ENCODE assay signal across 7 cellular contexts in the genomic region with DNA sequence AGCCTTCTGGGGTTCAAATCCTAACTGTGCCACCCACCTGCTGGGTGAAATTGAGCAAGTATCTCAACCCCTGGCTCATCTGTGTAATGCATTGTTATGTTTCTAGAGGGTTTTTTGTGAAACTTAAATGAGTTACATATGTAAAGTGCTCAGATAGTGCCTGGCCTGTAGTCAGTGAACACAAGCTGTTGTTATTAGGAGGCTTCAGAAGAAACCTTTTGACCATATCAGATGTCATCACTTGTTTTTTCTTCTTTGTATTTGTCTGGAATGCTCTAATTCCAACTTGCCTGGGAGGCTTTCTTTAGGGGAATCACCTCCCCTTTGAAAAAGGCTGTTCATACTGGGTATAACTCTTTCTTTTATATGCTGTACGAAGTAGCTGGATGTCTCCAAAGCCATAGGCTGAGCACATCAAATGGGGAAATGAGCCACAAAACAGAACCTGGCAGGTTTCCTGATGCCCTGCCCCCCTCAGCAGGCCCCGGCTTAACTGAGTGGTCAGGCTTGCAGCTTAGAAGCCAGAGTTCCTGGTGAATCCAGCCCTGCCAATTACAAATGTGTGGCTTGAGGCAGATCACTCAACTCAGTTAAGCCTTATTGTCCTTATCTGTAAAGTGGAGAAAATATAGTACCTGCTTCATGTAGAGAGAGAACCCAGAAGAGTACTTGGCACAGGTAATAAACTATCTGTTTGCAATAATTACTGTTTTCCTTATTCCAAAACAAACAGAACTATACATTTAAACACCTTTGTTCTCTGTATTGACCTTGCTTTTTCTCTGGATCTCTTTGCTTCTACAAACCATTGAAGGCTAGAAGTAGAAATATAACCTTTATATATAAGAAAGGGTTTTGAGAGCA.
A peak's percentile ranks its signal among the peaks of the same experiment; 100 is the strongest.
DNase-seq lines count a peak whose midpoint lies in the region; ATAC-seq, FAIRE-seq and TF ChIP-seq lines count a peak whose summit lies in the region.

No MANE protein-coding gene starts in this region.

- H3K9me3 ChIP-seq in right atrium auricular region = no peaks in the 10 kb centered on the region

- H3K4me1 ChIP-seq in right atrium auricular region = peaks cover 0 to 79% of the 10 kb centered on the region in 2 donors

- DNase-seq in GM19239 (ENCODE audit: insufficient read length, low spot score) (no peak), NCI-H1417 (lab: John Stamatoyannopoulos, UW) (peak; percentile 74 to 94 (median 78)), right atrium auricular region (ENCODE audit: low spot score) (no peak), substantia nigra (lab: John Stamatoyannopoulos, UW) (peak in 24 of 49 donors; percentile 15 to 59 (median 32)), OCI-M2 (lab: John Stamatoyannopoulos, UW; ENCODE audit: unreplicated experiment) (no peak)
- DNase-seq in activated naive CD8-positive, alpha-beta T cell treated with anti-CD3 and anti-CD28 coated beads, Interleukin-2, amount 10 ng/mL, durations not matched to agents 7 days and 5 days = no peak

- H3K36me3 ChIP-seq in right atrium auricular region = no peaks in the 10 kb centered on the region

- ATAC-seq in activated naive CD8-positive, alpha-beta T cell treated with anti-CD3 and anti-CD28 coated beads, Interleukin-2, amount 10 ng/mL, durations not matched to agents 7 days and 5 days (ENCODE audit: low read depth) = no peak
- ATAC-seq in GM21526 (IDR thresholded peaks at IDR 0.05; ENCODE audit: low FRiP score, unreplicated experiment) = no peak

- no peak overlapping the region for H3K4me3 ChIP-seq in right atrium auricular region

- H3K27ac Mint-ChIP-seq in activated naive CD8-positive, alpha-beta T cell treated with anti-CD3 and anti-CD28 coated beads, Interleukin-2, amount 10 ng/mL, durations not matched to agents 7 days and 5 days = peak overlapping the region; percentile 36

- peaks cover 45% of the 10 kb centered on the region for H3K4me1 Mint-ChIP-seq in activated naive CD8-positive, alpha-beta T cell treated with anti-CD3 and anti-CD28 coated beads, Interleukin-2, amount 10 ng/mL, durations not matched to agents 7 days and 5 days

- no peak overlapping the region for H3K4me3 Mint-ChIP-seq in activated naive CD8-positive, alpha-beta T cell treated with anti-CD3 and anti-CD28 coated beads, Interleukin-2, amount 10 ng/mL, durations not matched to agents 7 days and 5 days

- H3K27ac ChIP-seq in right atrium auricular region (peak overlapping the region; percentile 43 to 63), substantia nigra (ENCODE audit: low read depth, low read length, poor library complexity, severe bottlenecking) (peak overlapping the region; percentile 47)

- no peaks in the 10 kb centered on the region for H3K9me3 Mint-ChIP-seq in activated naive CD8-positive, alpha-beta T cell treated with anti-CD3 and anti-CD28 coated beads, Interleukin-2, amount 10 ng/mL, durations not matched to agents 7 days and 5 days

- H3K27me3 Mint-ChIP-seq in activated naive CD8-positive, alpha-beta T cell treated with anti-CD3 and anti-CD28 coated beads, Interleukin-2, amount 10 ng/mL, durations not matched to agents 7 days and 5 days = no peaks in the 10 kb centered on the region

- no peaks in the 10 kb centered on the region for H3K27me3 ChIP-seq in right atrium auricular region

- TF ChIP-seq CTCF in right atrium auricular region (IDR thresholded peaks at IDR 0.05) = no peak

- POLR2A ChIA-PET in activated naive CD8-positive, alpha-beta T cell treated with anti-CD3 and anti-CD28 coated beads, Interleukin-2, amount 10 ng/mL, durations not matched to agents 7 days and 5 days (lab: Charles Lee) = no interaction called here

- peak; percentile 77 for FAIRE-seq in GM19239 (lab: Jason Lieb, UNC)

- peaks cover 24% of the 10 kb centered on the region for H3K36me3 Mint-ChIP-seq in activated naive CD8-positive, alpha-beta T cell treated with anti-CD3 and anti-CD28 coated beads, Interleukin-2, amount 10 ng/mL, durations not matched to agents 7 days and 5 days

Comparison
In these comparisons a context has a peak if more than half of its experiments do, and no peak if none do; other contexts are left out.
1. DNase-seq: peak in NCI-H1417 (3 of 3); none in GM19239 (single experiment), activated naive CD8-positive, alpha-beta T cell treated with anti-CD3 and anti-CD28 coated beads, Interleukin-2, amount 10 ng/mL, durations not matched to agents 7 days and 5 days (single experiment), right atrium auricular region (single experiment) and OCI-M2 (single experiment).